Comparison of ENCODE assay signal across 21 cellular contexts in genomic region chrX:19661977-19662376, GRCh38.
DNase-seq lines count a peak whose midpoint lies in the region; TF ChIP-seq lines count a peak whose summit lies in the region.
"Had no signal": no experiment of that assay in that cellular context is flagged by ENCODE, and none has a peak within 500 bp of the region (broad histone marks: within the 10 kb centered on the region; RNA-seq: fewer than 3 reads in every experiment).

No MANE protein-coding gene starts in this region.

- WGBS in smooth muscle cell (ENCODE audit: low lambda C conversion rate), result 74% methylated on average over 5 of the region's 5 CpGs

- H3K4me3 Mint-ChIP-seq in MCF 10A (ENCODE audit: unreplicated experiment) (no peak overlapping the region), endothelial cell (ENCODE audit: unreplicated experiment) (no peak overlapping the region)
- H3K4me3 Mint-ChIP-seq: CD4-positive, alpha-beta T cell; H9 had no signal

- H3K9me3 ChIP-seq in breast epithelium, result no peaks in the 10 kb centered on the region
- H3K9me3 ChIP-seq in smooth muscle cell (replicated peaks; ENCODE audit: low read depth), result no peaks in the 10 kb centered on the region

- intact Hi-C loops in MCF 10A (cut with micrococcal nuclease) (loop anchor here (10.0 kb wide), 1 partner anchor 67 kb away; no protein-coding TSS in a partner anchor), breast epithelium (cut with DNase I; ENCODE audit: low total_unique reads) (no loop called here)

- H3K27me3 Mint-ChIP-seq in MCF 10A (ENCODE audit: insufficient read depth, unreplicated experiment) (peaks cover 53% of the 10 kb centered on the region), endothelial cell (ENCODE audit: unreplicated experiment) (no peaks in the 10 kb centered on the region)
- H3K27me3 Mint-ChIP-seq: CD4-positive, alpha-beta T cell had no signal

- no peak overlapping the region for H3K9ac ChIP-seq in smooth muscle cell (ENCODE audit: low read depth)

- no TSS peak for BruUV-seq in MCF 10A (replicated peaks; lab: Mats Ljungman, UMichigan)

- TF ChIP-seq POLR2A in breast epithelium (IDR thresholded peaks at IDR 0.05), result no peak

- H3K36me3 ChIP-seq in breast epithelium, result no peaks in the 10 kb centered on the region
- no peaks in the 10 kb centered on the region for H3K36me3 ChIP-seq in smooth muscle cell (ENCODE audit: low read depth)

- H3K4me3 ChIP-seq in breast epithelium (no peak overlapping the region), smooth muscle cell (no peak overlapping the region)
- H3K4me3 ChIP-seq: PC-9 had no signal

- H3K4me1 Mint-ChIP-seq in MCF 10A (ENCODE audit: insufficient read depth, unreplicated experiment), result peaks cover 5% of the 10 kb centered on the region
- H3K4me1 Mint-ChIP-seq in endothelial cell (ENCODE audit: unreplicated experiment), result no peaks in the 10 kb centered on the region

- no peak overlapping the region for H3K4me2 ChIP-seq in smooth muscle cell
- H3K4me2 ChIP-seq: PC-9 had no signal

- H3K4me1 ChIP-seq in breast epithelium (no peaks in the 10 kb centered on the region), smooth muscle cell (ENCODE audit: low read depth) (no peaks in the 10 kb centered on the region)

- H2AFZ ChIP-seq in smooth muscle cell (ENCODE audit: low read depth), result no peak overlapping the region
- H2AFZ ChIP-seq: PC-9 had no signal

- in situ Hi-C loops in G401 (cut with HindIII; ENCODE audit: low sequenced_read_pairs), result no loop called here

- H3K9me3 Mint-ChIP-seq in MCF 10A (ENCODE audit: unreplicated experiment), result no peaks in the 10 kb centered on the region
- H3K9me3 Mint-ChIP-seq in endothelial cell (ENCODE audit: unreplicated experiment), result no peaks in the 10 kb centered on the region
- H3K9me3 Mint-ChIP-seq: CD4-positive, alpha-beta T cell had no signal

- CTCF ChIA-PET in MCF 10A (lab: Yijun Ruan, JAX), result interaction anchor here (0.6 kb wide), 2 partner anchors 10 to 69 kb away, joined by 3 to 5 read pairs; no protein-coding TSS in a partner anchor

- DNase-seq in MCF 10A (ENCODE audit: unreplicated experiment) (peak; percentile 47), breast epithelium (ENCODE audit: low spot score in 2 of 2) (no peak), HS-5 (ENCODE audit: low read depth) (peak; percentile 53), endothelial cell (ENCODE audit: low spot score) (no peak), smooth muscle cell (lab: John Stamatoyannopoulos, UW; ENCODE audit: unreplicated experiment) (no peak), G401 (ENCODE audit: low spot score) (no peak), DMS53 treated with DMSO at 0.1 percent for 48 hours (lab: John Stamatoyannopoulos, UW; ENCODE audit: unreplicated experiment) (no peak), CD1c-positive myeloid dendritic cell (ENCODE audit: extremely low spot score) (no peak)
- DNase-seq: CD4-positive, alpha-beta T cell; COR-L47; DMS79 treated with DMSO at 0.1 percent for 48 hours; H9; KBM-7; NCI-H1092; NCI-H1436; NCI-H187 treated with DMSO at 0.1 percent for 48 hours; NCI-H2107; NCI-H69; PC-9; RPMI8226; SIG-M5 had no signal

- H3K27me3 ChIP-seq in breast epithelium (peaks cover 0 to 13% of the 10 kb centered on the region in 2 donors), smooth muscle cell (ENCODE audit: low read depth) (no peaks in the 10 kb centered on the region)

- no peaks in the 10 kb centered on the region for H4K20me1 ChIP-seq in smooth muscle cell (ENCODE audit: low read depth)

- TF ChIP-seq CTCF in MCF 10A (IDR thresholded peaks at IDR 0.05; ENCODE audit: unreplicated experiment), result no peak
- TF ChIP-seq CTCF in breast epithelium (IDR thresholded peaks at IDR 0.05), result no peak
- no peak for TF ChIP-seq CTCF in endothelial cell (IDR thresholded peaks at IDR 0.05; ENCODE audit: unreplicated experiment)
- TF ChIP-seq CTCF in smooth muscle cell (IDR thresholded peaks at IDR 0.05; ENCODE audit: borderline replicate concordance, insufficient read depth, poor library complexity, severe bottlenecking), result no peak

- peaks cover 17% of the 10 kb centered on the region for H3K79me2 ChIP-seq in smooth muscle cell (ENCODE audit: low read depth)

- H3K27ac ChIP-seq in breast epithelium, result no peak overlapping the region
- peak overlapping the region; percentile 21 for H3K27ac ChIP-seq in smooth muscle cell (ENCODE audit: low read depth)
- H3K27ac ChIP-seq: PC-9 had no signal

- H3K27ac Mint-ChIP-seq in MCF 10A (ENCODE audit: low read depth, unreplicated experiment) (peak overlapping the region; percentile 49), endothelial cell (ENCODE audit: unreplicated experiment) (peak overlapping the region; percentile 24)
- H3K27ac Mint-ChIP-seq: H9 had no signal

- POLR2A ChIA-PET in MCF 10A (lab: Yijun Ruan, JAX), result interaction anchor here (0.6 to 0.7 kb wide), 2 partner anchors 11 to 181 kb away, joined by 3 to 6 read pairs; no protein-coding TSS in a partner anchor

- H3K36me3 Mint-ChIP-seq in MCF 10A (ENCODE audit: insufficient read depth, unreplicated experiment), result no peaks in the 10 kb centered on the region
- H3K36me3 Mint-ChIP-seq in endothelial cell (ENCODE audit: low read depth, unreplicated experiment), result no peaks in the 10 kb centered on the region

- no peaks in the 10 kb centered on the region for H3F3A ChIP-seq in smooth muscle cell (ENCODE audit: low read depth)

Comparison
In these comparisons a context has a peak if more than half of its experiments do, and no peak if none do; other contexts are left out.
1. DNase-seq: peak in MCF 10A (single experiment) and HS-5 (single experiment); none in breast epithelium (0 of 2), endothelial cell (single experiment), smooth muscle cell (single experiment), G401 (single experiment), DMS53 treated with DMSO at 0.1 percent for 48 hours (single experiment) and CD1c-positive myeloid dendritic cell (single experiment).